14 cellular contexts compared by ENCODE assay signal in genomic region chr16:84993926-84994325, GRCh38. TPM values are rescaled to one million over a fixed set of nuclear protein-coding genes. Genes with fewer than 3 reads are reported as not detected.
A peak's percentile ranks its signal among the peaks of the same experiment; 100 is the strongest.
DNase-seq lines count a peak whose midpoint lies in the region; ATAC-seq and TF ChIP-seq lines count a peak whose summit lies in the region.
"Had no signal": no experiment of that assay in that cellular context is flagged by ENCODE, and none has a peak within 500 bp of the region (broad histone marks: within the 10 kb centered on the region; RNA-seq: fewer than 3 reads in every experiment).

No MANE protein-coding gene starts in this region.

- H3K27me3 ChIP-seq in HL-60 (ENCODE audit: insufficient read depth, poor library complexity, severe bottlenecking): no peaks in the 10 kb centered on the region
- H3K27me3 ChIP-seq in muscle layer of colon (ENCODE audit: control insufficient read depth in 1 of 2, insufficient read depth in 2 of 2, low read length in 2 of 2): no peaks in the 10 kb centered on the region
- no peaks in the 10 kb centered on the region for H3K27me3 ChIP-seq in thoracic aorta (replicated peaks; ENCODE audit: insufficient read depth)

- no peak for ATAC-seq in thoracic aorta (ENCODE audit: insufficient number of reproducible peaks, low FRiP score, low read depth)
- ATAC-seq in HG03045 (IDR thresholded peaks at IDR 0.05; ENCODE audit: unreplicated experiment): no peak
- no peak for ATAC-seq in GM21737 (IDR thresholded peaks at IDR 0.05; ENCODE audit: unreplicated experiment)

- peaks cover 58% of the 10 kb centered on the region for H3K4me1 Mint-ChIP-seq in chondrocyte (ENCODE audit: low read depth)

- no peaks in the 10 kb centered on the region for H3K9me3 ChIP-seq in muscle layer of colon (ENCODE audit: low read length)
- no peaks in the 10 kb centered on the region for H3K9me3 ChIP-seq in thoracic aorta

- no peaks in the 10 kb centered on the region for H3K27me3 Mint-ChIP-seq in chondrocyte (ENCODE audit: low read depth)
- H3K27me3 Mint-ChIP-seq: CD4-positive, alpha-beta memory T cell had no signal

- no peak overlapping the region for H3K4me3 Mint-ChIP-seq in chondrocyte (ENCODE audit: unreplicated experiment)
- H3K4me3 Mint-ChIP-seq: CD4-positive, alpha-beta memory T cell had no signal

- H3K4me3 ChIP-seq in HL-60 (replicated peaks; ENCODE audit: insufficient read depth, low read length): no peak overlapping the region
- H3K4me3 ChIP-seq in muscle layer of colon (ENCODE audit: low read depth in 1 of 2, low read length in 2 of 2): peak overlapping the region in 1 of 2 donors; percentile 1
- H3K4me3 ChIP-seq in thoracic aorta: no peak overlapping the region

- H3K4me1 ChIP-seq in muscle layer of colon (ENCODE audit: insufficient read depth, low read length) (peaks cover 25% of the 10 kb centered on the region), thoracic aorta (ENCODE audit: control insufficient read depth in 1 of 2, low read depth in 2 of 2) (peaks cover 53 to 55% of the 10 kb centered on the region in 2 donors)

- no peak overlapping the region for H3K9ac ChIP-seq in muscle layer of colon (ENCODE audit: low read length)

- H3K27ac ChIP-seq in HL-60 (replicated peaks) (peak overlapping the region; percentile 73), muscle layer of colon (ENCODE audit: low read depth, low read length) (peak overlapping the region; percentile 51), thoracic aorta (peak overlapping the region; percentile 84 to 94)

- DNase-seq in HL-60 (ENCODE audit: low read depth in 1 of 2, low spot score in 1 of 2) (no peak), chondrocyte (ENCODE audit: low spot score) (no peak), thoracic aorta (ENCODE audit: low spot score) (no peak), DMS 273 treated with DMSO at 0.1 percent for 48 hours (lab: John Stamatoyannopoulos, UW) (no peak), DMS153 (lab: John Stamatoyannopoulos, UW) (no peak)
- DNase-seq: activated T-cell treated with anti-CD3 and anti-CD28 coated beads, Interleukin-2, amount 50 U/mL, for 1 hour; CD4-positive, alpha-beta memory T cell; Karpas-422; NCI-H2171 treated with DMSO at 0.1 percent for 48 hours; RPMI8226 had no signal

- H3K9me3 Mint-ChIP-seq in chondrocyte (ENCODE audit: low read depth): no peaks in the 10 kb centered on the region
- H3K9me3 Mint-ChIP-seq: brain had no signal

- TF ChIP-seq CTCF in HL-60 (IDR thresholded peaks at IDR 0.05; ENCODE audit: insufficient read depth, low read length): no peak
- TF ChIP-seq CTCF in chondrocyte (IDR thresholded peaks at IDR 0.05): no peak
- TF ChIP-seq CTCF in thoracic aorta (IDR thresholded peaks at IDR 0.05): no peak

- peaks cover 14% of the 10 kb centered on the region for H3K36me3 Mint-ChIP-seq in chondrocyte (ENCODE audit: low read depth)

- peaks cover 28% of the 10 kb centered on the region for H3K36me3 ChIP-seq in muscle layer of colon (ENCODE audit: insufficient read depth, low read length)
- peaks cover 19% of the 10 kb centered on the region for H3K36me3 ChIP-seq in thoracic aorta

- peak overlapping the region; percentile 100 for H3K27ac Mint-ChIP-seq in chondrocyte (ENCODE audit: unreplicated experiment)

RNA-seq across cellular contexts. Expression of gene ZDHHC7, which starts 17.4 kb away (rescaled TPM):
- total RNA-seq in chondrocyte: 45.3 to 51.6 TPM (median 50.2 TPM) in 3 replicates
- total RNA-seq in thoracic aorta: 10 to 100 TPM; 63.7 to 80.8 TPM

RNA-seq across cellular contexts. Expression of gene KIAA0513, which starts 33.7 kb away (rescaled TPM):
- 10.4 to 13.0 TPM (median 11.6 TPM) in 3 replicates for total RNA-seq in chondrocyte
- 10 to 100 TPM; 13.4 to 50.1 TPM for total RNA-seq in thoracic aorta
